Comparison of ENCODE assay signal across 8 cellular contexts in genomic region chr5:177497297-177498012, GRCh38. TPM values are rescaled to one million over a fixed set of nuclear protein-coding genes. Genes with fewer than 3 reads are reported as not detected.
DNase-seq lines count a peak whose midpoint lies in the region; ATAC-seq and TF ChIP-seq lines count a peak whose summit lies in the region.

Gene PDLIM7 (minus strand): TSS chr5:177497604. CDS start chr5:177496512, 1,092 bp downstream.

- H4K20me1 ChIP-seq in GM23338 (replicated peaks; ENCODE audit: insufficient read depth) (no peaks in the 10 kb centered on the region; the same call in none of the 2 replicates), fibroblast of lung (ENCODE audit: control insufficient read depth, extremely low read depth, insufficient read depth, low read length) (no peaks in the 10 kb centered on the region)

- H3K9me3 ChIP-seq in fibroblast of lung (ENCODE audit: control insufficient read depth, insufficient read depth, low read depth, low read length): no peaks in the 10 kb centered on the region

- peaks cover 42% of the 10 kb centered on the region for H3F3A ChIP-seq in GM23338 (replicated peaks; ENCODE audit: low read depth)

- H3K36me3 ChIP-seq in GM23338 (ENCODE audit: insufficient read depth) (no peaks in the 10 kb centered on the region), fibroblast of lung (ENCODE audit: control insufficient read depth, insufficient read depth, low read length) (peaks cover 28% of the 10 kb centered on the region)

- peaks cover 20% of the 10 kb centered on the region for H3K79me2 ChIP-seq in GM23338 (replicated peaks; ENCODE audit: insufficient read depth)
- H3K79me2 ChIP-seq in fibroblast of lung (ENCODE audit: control insufficient read depth, insufficient read depth, low read length): peaks cover 32% of the 10 kb centered on the region

- H3K4me1 Mint-ChIP-seq in GM23338 (peaks cover 54% of the 10 kb centered on the region), natural killer cell (peaks cover 18 to 55% of the 10 kb centered on the region in 2 donors)

- H3K4me3 Mint-ChIP-seq in GM23338 (peak within 1 kb of the TSS; percentile 79), natural killer cell (peak within 1 kb of the TSS; percentile 82)

- H3K4me1 ChIP-seq in GM23338 (ENCODE audit: insufficient read depth) (peaks cover 48% of the 10 kb centered on the region), fibroblast of lung (ENCODE audit: control insufficient read depth, extremely low read depth, insufficient read depth, low read length) (peaks cover 46% of the 10 kb centered on the region)

- ATAC-seq in GM23338: peak; percentile 61
- peak; percentile 88 to 94 (median 89) for ATAC-seq in natural killer cell

- DNase-seq in Daoy (ENCODE audit: low read depth) (peak; percentile 98), GM23338 (ENCODE audit: low spot score) (peak; percentile 97), RPMI8226 (peak; percentile 95), fibroblast of lung (ENCODE audit: low read depth in 2 of 2) (peak; percentile 97 to 98), natural killer cell (peak; percentile 90)
- DNase-seq in activated T-helper 1 cell treated with anti-CD3 and anti-CD28 coated beads, Interleukin-2, amount 50 U/mL, for 16 hours (ENCODE audit: low read depth in 1 of 2, low spot score in 1 of 2): peak; percentile 90 to 91
- DNase-seq in stimulated activated naive CD4-positive, alpha-beta T cell treated with Interleukin-2 at 50 U/mL for 16 hours (lab: John Stamatoyannopoulos, UW): peak; percentile 91

- peaks cover 22% of the 10 kb centered on the region for H3K27me3 ChIP-seq in GM23338 (ENCODE audit: insufficient read depth)
- no peaks in the 10 kb centered on the region for H3K27me3 ChIP-seq in fibroblast of lung (ENCODE audit: control insufficient read depth, insufficient read depth, low read length)

- H3K9me3 Mint-ChIP-seq in GM23338 (no peaks in the 10 kb centered on the region), natural killer cell (no peaks in the 10 kb centered on the region)

- H3K27ac Mint-ChIP-seq in GM23338 (peak within 1 kb of the TSS; percentile 97), natural killer cell (peak within 1 kb of the TSS; percentile 47 to 56)

- intact Hi-C loops in natural killer cell (cut with micrococcal nuclease): loop anchor here (1.0 to 10.0 kb wide), 2 partner anchors 41 to 383 kb away; no protein-coding TSS in a partner anchor

- no peaks in the 10 kb centered on the region for H3K9me2 ChIP-seq in GM23338 (ENCODE audit: insufficient read depth)

- H3K4me2 ChIP-seq in GM23338: peak within 1 kb of the TSS; percentile 99
- peak within 1 kb of the TSS; percentile 93 for H3K4me2 ChIP-seq in fibroblast of lung (ENCODE audit: extremely low read depth, insufficient read depth, low read length)

- H3K9ac ChIP-seq in fibroblast of lung (ENCODE audit: insufficient read depth, low read length): peak within 1 kb of the TSS; percentile 86

- H3K27me3 Mint-ChIP-seq in GM23338 (ENCODE audit: insufficient read depth, low read depth, poor library complexity) (peaks cover 40% of the 10 kb centered on the region), natural killer cell (ENCODE audit: low read depth in 2 of 2) (peaks cover 10 to 14% of the 10 kb centered on the region in 2 donors)

- H3K36me3 Mint-ChIP-seq in GM23338 (ENCODE audit: low read depth) (peaks cover 21% of the 10 kb centered on the region), natural killer cell (no peaks in the 10 kb centered on the region)

- TF ChIP-seq CTCF in GM23338 (conservative IDR thresholded peaks at IDR 0.05; ENCODE audit: low read depth in 2 of 2) (peak in 1 of 2 experiments; percentile 23; a peak in 1 of 4 replicates), LNCAP (IDR thresholded peaks at IDR 0.05) (peak; percentile 16; the same call in 1 of the 2 replicates), fibroblast of lung (conservative IDR thresholded peaks at IDR 0.05 in 1 of 2, IDR thresholded peaks at IDR 0.05 in 1 of 2; ENCODE audit: low read depth in 1 of 2, low read length in 2 of 2) (no peak), natural killer cell (IDR thresholded peaks at IDR 0.05) (no peak)

- H3K27ac ChIP-seq in GM23338 (ENCODE audit: low read depth) (peak within 1 kb of the TSS; percentile 98), fibroblast of lung (ENCODE audit: insufficient read depth, low read length) (peak within 1 kb of the TSS; percentile 93)

- H2AFZ ChIP-seq in GM23338: 0 out of 2 replicates have a peak within 1 kb of the TSS, but pooled peaks have one; percentile 52
- H2AFZ ChIP-seq in fibroblast of lung (ENCODE audit: low read length): peak within 1 kb of the TSS; percentile 5

- H3K4me3 ChIP-seq in GM23338: peak within 1 kb of the TSS; percentile 83
- H3K4me3 ChIP-seq in fibroblast of lung (replicated peaks in 1 of 4; ENCODE audit: control extremely low read depth in 1 of 4, insufficient read depth in 1 of 4, low read depth in 3 of 4, low read length in 4 of 4): peak within 1 kb of the TSS; percentile 70 to 93 (median 80)

TF ChIP-seq in GM23338, 12 proteins besides CTCF, POLR2A, EP300 and RAD21:
- TF ChIP-seq POLR2AphosphoS5 (IDR thresholded peaks at IDR 0.05; ENCODE audit: low read depth) (peak; percentile 93), ETS1 (IDR thresholded peaks at IDR 0.05) (peak; percentile 11; the same call in 1 of the 2 replicates), REST (IDR thresholded peaks at IDR 0.05; ENCODE audit: unreplicated experiment) (no peak)

RNA-seq across cellular contexts. Expression of gene PDLIM7, which starts in this region (rescaled TPM):
- 197 and 234 TPM in 2 replicates for total RNA-seq in Daoy (2014; rRNA removed; shearing (Covaris generic))
- total RNA-seq in GM23338 (2014; rRNA removed; shearing (Covaris generic)): 73.0 and 94.7 TPM in 2 replicates
- polyA plus RNA-seq in GM23338 (2016; fragmentation: Nextera tagmentation; extraction: Ambion mirVana) (128 TPM in 2 replicates), fibroblast of lung (117 and 245 TPM in 2 replicates)
- total RNA-seq in fibroblast of lung (55.2 and 65.2 TPM in 2 replicates), natural killer cell (10 to 100 TPM in 2 of 3 donors, 1 to 10 TPM in 1; 9.7 to 58.7 (median 14.7) TPM)
- 250 and 446 TPM in 2 replicates for polyA plus RNA-seq in fibroblast of lung (2012)
- polyA minus RNA-seq in fibroblast of lung (ENCODE audit: low replicate concordance): 267 and 376 TPM in 2 replicates

Comparison
In these comparisons a context has a peak if more than half of its experiments do, and no peak if none do; other contexts are left out.
1. Peak in every context shown above with its lines: DNase-seq, ATAC-seq, H3K4me3 ChIP-seq and H3K27ac ChIP-seq.